ENCODE assay signal across 8 cellular contexts in genomic region chr5:143016777-143017374, GRCh38.
A peak's percentile ranks its signal among the peaks of the same experiment; 100 is the strongest.
DNase-seq lines count a peak whose midpoint lies in the region; ATAC-seq and TF ChIP-seq lines count a peak whose summit lies in the region.

No MANE protein-coding gene starts in this region.

- no peaks in the 10 kb centered on the region for H3K27me3 ChIP-seq in hepatocyte

- H3K4me2 ChIP-seq in hepatocyte: peak overlapping the region; percentile 8

- DNase-seq in activated gamma-delta T cell treated with Interleukin-2 at 50 U/mL for 16 hours (peak; percentile 33), activated gamma-delta T cell (lab: John Stamatoyannopoulos, UW) (no peak), NCI-H2196 treated with DMSO at 0.1 percent for 48 hours (lab: John Stamatoyannopoulos, UW; ENCODE audit: unreplicated experiment) (peak; percentile 7), hepatocyte (ENCODE audit: low spot score) (peak; percentile 44), epidermal melanocyte (ENCODE audit: insufficient read length, low spot score) (no peak)
- DNase-seq in activated CD8-positive, alpha-beta memory T cell treated with anti-CD3 and anti-CD28 coated beads, Interleukin-2, amount 50 U/mL, for 4 hours: peak; percentile 50
- peak; percentile 54 to 56 for DNase-seq in stimulated activated naive CD8-positive, alpha-beta T cell treated with anti-CD3 and anti-CD28 coated beads, Interleukin-15, amount 100 ng/mL, for 72 hours

- TF ChIP-seq CTCF in hepatocyte (IDR thresholded peaks at IDR 0.05; ENCODE audit: poor library complexity): peak; percentile 49

- no peak overlapping the region for H3K27ac ChIP-seq in hepatocyte

- peak overlapping the region in 1 of 2 donors; percentile 50 for H3K27ac Mint-ChIP-seq in stimulated activated naive CD8-positive, alpha-beta T cell treated with anti-CD3 and anti-CD28 coated beads, Interleukin-15, amount 100 ng/mL, for 72 hours

- H3K4me3 ChIP-seq in hepatocyte: no peak overlapping the region

- ATAC-seq in stimulated activated naive CD8-positive, alpha-beta T cell treated with anti-CD3 and anti-CD28 coated beads, Interleukin-15, amount 100 ng/mL, for 72 hours: peak; percentile 46
- ATAC-seq in GM19395 (IDR thresholded peaks at IDR 0.05; ENCODE audit: unreplicated experiment): no peak

- H4K20me1 ChIP-seq in hepatocyte (ENCODE audit: insufficient read depth, poor library complexity, severe bottlenecking): no peaks in the 10 kb centered on the region

- H3K9me3 Mint-ChIP-seq in stimulated activated naive CD8-positive, alpha-beta T cell treated with anti-CD3 and anti-CD28 coated beads, Interleukin-15, amount 100 ng/mL, for 72 hours: peaks cover 13 to 14% of the 10 kb centered on the region in 2 donors

- WGBS in hepatocyte (ENCODE audit: low lambda C conversion rate, missing lambda C conversion rate): 51% methylated on average over 5 of the region's 5 CpGs

- H2AFZ ChIP-seq in hepatocyte: no peak overlapping the region

- H3K9me3 ChIP-seq in hepatocyte (ENCODE audit: low read depth): no peaks in the 10 kb centered on the region

- no peaks in the 10 kb centered on the region for H3K27me3 Mint-ChIP-seq in stimulated activated naive CD8-positive, alpha-beta T cell treated with anti-CD3 and anti-CD28 coated beads, Interleukin-15, amount 100 ng/mL, for 72 hours

- no peaks in the 10 kb centered on the region for H3K36me3 ChIP-seq in hepatocyte (replicated peaks; ENCODE audit: insufficient read depth, low read depth)

- peaks cover 68% of the 10 kb centered on the region for H3K4me1 Mint-ChIP-seq in stimulated activated naive CD8-positive, alpha-beta T cell treated with anti-CD3 and anti-CD28 coated beads, Interleukin-15, amount 100 ng/mL, for 72 hours

- no peaks in the 10 kb centered on the region for H3K9me2 ChIP-seq in hepatocyte (replicated peaks; ENCODE audit: insufficient read depth)

- no peaks in the 10 kb centered on the region for H3K4me1 ChIP-seq in hepatocyte (ENCODE audit: insufficient read depth)

- no peak overlapping the region for H3K4me3 Mint-ChIP-seq in stimulated activated naive CD8-positive, alpha-beta T cell treated with anti-CD3 and anti-CD28 coated beads, Interleukin-15, amount 100 ng/mL, for 72 hours

- no peaks in the 10 kb centered on the region for H3K79me2 ChIP-seq in hepatocyte

Comparison
In these comparisons a context has a peak if more than half of its experiments do, and no peak if none do; other contexts are left out.
1. DNase-seq: peak in activated gamma-delta T cell treated with Interleukin-2 at 50 U/mL for 16 hours (single experiment), NCI-H2196 treated with DMSO at 0.1 percent for 48 hours (single experiment), activated CD8-positive, alpha-beta memory T cell treated with anti-CD3 and anti-CD28 coated beads, Interleukin-2, amount 50 U/mL, for 4 hours (single experiment), hepatocyte (single experiment) and stimulated activated naive CD8-positive, alpha-beta T cell treated with anti-CD3 and anti-CD28 coated beads, Interleukin-15, amount 100 ng/mL, for 72 hours (2 of 2); none in activated gamma-delta T cell (single experiment) and epidermal melanocyte (single experiment).